ENCODE assay signal across 23 cellular contexts in genomic region chr2:204494681-204495080, GRCh38.
"Had no signal": no experiment of that assay in that cellular context is flagged by ENCODE, and none has a peak within 500 bp of the region (broad histone marks: within the 10 kb centered on the region; RNA-seq: fewer than 3 reads in every experiment).

No MANE protein-coding gene starts in this region.

- H3K4me3 ChIP-seq: MG63, SJSA1, SK-N-MC had no signal

- FAIRE-seq: RCC 7860 had no signal

- H3K36me3 ChIP-seq: MG63, SJSA1 had no signal

- H3K9me3 ChIP-seq: MG63, SJSA1 had no signal

- H3K27ac ChIP-seq: SJSA1, SK-N-MC had no signal

- DNase-seq: KBM-7, MG63, NCI-H1092, NCI-H1105 treated with DMSO at 0.1 percent for 48 hours, NCI-H1417 treated with DMSO at 0.1 percent for 48 hours, NCI-H146, NCI-H1694 treated with DMSO at 0.1 percent for 48 hours, NCI-H1930, NCI-H2081, NCI-H2107, NCI-H2171, NCI-H226, NCI-H446, NCI-H510A, NCI-H524 treated with DMSO at 0.1 percent for 48 hours, NCI-H69, NCI-H774, Right ventricle myocardium superior, RPMI8226, SIG-M5 had no signal

- H3K27me3 ChIP-seq: MG63, SJSA1 had no signal
